1 cellular context compared by ENCODE assay signal in the genomic region with DNA sequence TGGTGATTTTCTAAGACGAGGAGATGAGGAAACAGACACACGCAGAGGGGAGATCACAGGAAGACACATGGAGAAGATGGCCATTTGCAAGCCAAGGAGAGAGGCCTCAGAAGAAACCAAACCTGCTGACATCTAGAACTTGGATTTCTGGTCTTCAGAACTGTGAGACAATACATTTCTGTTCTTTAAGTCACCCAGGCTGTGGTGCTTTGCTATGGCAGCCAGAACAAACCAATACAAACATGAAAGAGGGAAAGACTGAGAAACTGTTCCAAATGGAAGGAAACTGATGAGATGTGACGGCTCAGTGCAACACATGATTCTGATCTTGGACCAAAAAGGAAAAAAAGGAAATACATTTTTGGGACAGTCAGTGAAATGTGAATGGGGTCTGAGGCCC.
TF ChIP-seq lines count a peak whose summit lies in the region.

No MANE protein-coding gene starts in this region.

TF ChIP-seq in SK-N-SH treated with all-trans-retinoic acid at 6 μM for 48 hours, 23 proteins besides CTCF, POLR2A, EP300 and RAD21 (continued from another document):
- TF ChIP-seq, protein P1, sequence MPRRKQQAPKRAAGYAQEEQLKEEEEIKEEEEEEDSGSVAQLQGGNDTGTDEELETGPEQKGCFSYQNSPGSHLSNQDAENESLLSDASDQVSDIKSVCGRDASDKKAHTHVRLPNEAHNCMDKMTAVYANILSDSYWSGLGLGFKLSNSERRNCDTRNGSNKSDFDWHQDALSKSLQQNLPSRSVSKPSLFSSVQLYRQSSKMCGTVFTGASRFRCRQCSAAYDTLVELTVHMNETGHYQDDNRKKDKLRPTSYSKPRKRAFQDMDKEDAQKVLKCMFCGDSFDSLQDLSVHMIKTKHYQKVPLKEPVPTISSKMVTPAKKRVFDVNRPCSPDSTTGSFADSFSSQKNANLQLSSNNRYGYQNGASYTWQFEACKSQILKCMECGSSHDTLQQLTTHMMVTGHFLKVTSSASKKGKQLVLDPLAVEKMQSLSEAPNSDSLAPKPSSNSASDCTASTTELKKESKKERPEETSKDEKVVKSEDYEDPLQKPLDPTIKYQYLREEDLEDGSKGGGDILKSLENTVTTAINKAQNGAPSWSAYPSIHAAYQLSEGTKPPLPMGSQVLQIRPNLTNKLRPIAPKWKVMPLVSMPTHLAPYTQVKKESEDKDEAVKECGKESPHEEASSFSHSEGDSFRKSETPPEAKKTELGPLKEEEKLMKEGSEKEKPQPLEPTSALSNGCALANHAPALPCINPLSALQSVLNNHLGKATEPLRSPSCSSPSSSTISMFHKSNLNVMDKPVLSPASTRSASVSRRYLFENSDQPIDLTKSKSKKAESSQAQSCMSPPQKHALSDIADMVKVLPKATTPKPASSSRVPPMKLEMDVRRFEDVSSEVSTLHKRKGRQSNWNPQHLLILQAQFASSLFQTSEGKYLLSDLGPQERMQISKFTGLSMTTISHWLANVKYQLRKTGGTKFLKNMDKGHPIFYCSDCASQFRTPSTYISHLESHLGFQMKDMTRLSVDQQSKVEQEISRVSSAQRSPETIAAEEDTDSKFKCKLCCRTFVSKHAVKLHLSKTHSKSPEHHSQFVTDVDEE (CRISPR knock-in tag; IDR thresholded peaks at IDR 0.05), result no peak
